Comparison of ENCODE assay signal across 1 cellular context in the genomic region with DNA sequence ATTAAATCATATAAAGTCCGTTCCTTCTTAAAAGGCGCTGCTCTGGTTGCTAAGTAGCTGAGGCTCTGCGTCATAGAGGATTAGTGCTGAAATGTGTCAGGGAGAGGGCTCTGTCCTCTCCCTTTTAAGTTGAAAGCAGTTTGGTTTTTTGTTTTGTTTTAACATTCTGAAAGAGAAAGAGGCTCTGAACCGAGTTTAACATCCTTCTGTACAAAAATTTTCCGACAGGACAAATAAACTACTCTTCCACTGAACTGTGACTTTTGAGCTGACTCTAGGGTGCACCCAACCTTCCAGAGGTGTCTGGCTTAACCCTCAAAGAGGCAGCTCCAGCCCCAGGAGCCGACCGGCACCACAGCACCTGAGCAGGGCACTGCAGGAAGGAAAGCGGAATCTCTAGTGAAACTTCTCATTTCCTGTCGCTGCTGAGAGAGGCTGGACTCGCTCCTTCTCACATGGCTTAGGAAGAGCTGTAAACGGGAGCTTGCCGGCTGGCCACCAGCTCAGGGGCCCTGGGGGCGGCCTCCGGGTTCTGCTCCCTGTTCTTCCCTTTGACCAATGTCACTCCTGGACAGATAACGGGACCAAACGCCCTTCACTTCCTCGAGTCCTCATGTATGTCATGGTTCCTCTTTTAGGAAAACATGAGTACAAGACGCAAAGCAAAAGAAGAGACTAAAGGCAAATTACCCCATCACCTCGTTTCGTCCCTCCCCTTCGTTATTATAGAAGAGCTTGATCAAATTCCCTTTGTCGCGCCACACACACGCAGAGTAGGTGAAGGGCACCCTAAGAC.
A peak's percentile ranks its signal among the peaks of the same experiment; 100 is the strongest.
TF ChIP-seq lines count a peak whose summit lies in the region.

No MANE protein-coding gene starts in this region.

TF ChIP-seq in H1, 55 proteins besides CTCF, POLR2A, EP300 and RAD21:
- TF ChIP-seq TAF1 (IDR thresholded peaks at IDR 0.05; ENCODE audit: low read depth, low read length) = 0 out of 2 replicates have a peak, but pooled peaks have one; percentile 39
- TF ChIP-seq TBP (IDR thresholded peaks at IDR 0.05; ENCODE audit: low read depth, low read length) = no peak
- no peak for TF ChIP-seq KDM5A (IDR thresholded peaks at IDR 0.05; ENCODE audit: low read length)
- TF ChIP-seq, protein P1, sequence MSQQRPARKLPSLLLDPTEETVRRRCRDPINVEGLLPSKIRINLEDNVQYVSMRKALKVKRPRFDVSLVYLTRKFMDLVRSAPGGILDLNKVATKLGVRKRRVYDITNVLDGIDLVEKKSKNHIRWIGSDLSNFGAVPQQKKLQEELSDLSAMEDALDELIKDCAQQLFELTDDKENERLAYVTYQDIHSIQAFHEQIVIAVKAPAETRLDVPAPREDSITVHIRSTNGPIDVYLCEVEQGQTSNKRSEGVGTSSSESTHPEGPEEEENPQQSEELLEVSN (IDR thresholded peaks at IDR 0.05) = peak; percentile 29
- no peak for TF ChIP-seq RFX5 (IDR thresholded peaks at IDR 0.05; ENCODE audit: borderline replicate concordance, low read depth, low read length)
- TF ChIP-seq SP2 (IDR thresholded peaks at IDR 0.05; ENCODE audit: low read length) = no peak
- no peak for TF ChIP-seq RXRA (IDR thresholded peaks at IDR 0.05; ENCODE audit: insufficient read depth, low read depth, low read length)
- TF ChIP-seq CTBP2 (IDR thresholded peaks at IDR 0.05; ENCODE audit: borderline replicate concordance, insufficient read depth, insufficient read length, low read length) = no peak
- TF ChIP-seq SAP30 (IDR thresholded peaks at IDR 0.05; ENCODE audit: insufficient read depth, insufficient replicate concordance, low read length) = no peak
- TF ChIP-seq, protein P2, sequence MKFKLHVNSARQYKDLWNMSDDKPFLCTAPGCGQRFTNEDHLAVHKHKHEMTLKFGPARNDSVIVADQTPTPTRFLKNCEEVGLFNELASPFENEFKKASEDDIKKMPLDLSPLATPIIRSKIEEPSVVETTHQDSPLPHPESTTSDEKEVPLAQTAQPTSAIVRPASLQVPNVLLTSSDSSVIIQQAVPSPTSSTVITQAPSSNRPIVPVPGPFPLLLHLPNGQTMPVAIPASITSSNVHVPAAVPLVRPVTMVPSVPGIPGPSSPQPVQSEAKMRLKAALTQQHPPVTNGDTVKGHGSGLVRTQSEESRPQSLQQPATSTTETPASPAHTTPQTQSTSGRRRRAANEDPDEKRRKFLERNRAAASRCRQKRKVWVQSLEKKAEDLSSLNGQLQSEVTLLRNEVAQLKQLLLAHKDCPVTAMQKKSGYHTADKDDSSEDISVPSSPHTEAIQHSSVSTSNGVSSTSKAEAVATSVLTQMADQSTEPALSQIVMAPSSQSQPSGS (IDR thresholded peaks at IDR 0.05; ENCODE audit: low read length) = no peak
- TF ChIP-seq EZH2 (IDR thresholded peaks at IDR 0.05; ENCODE audit: low read depth, low read length, severe bottlenecking) = peak; percentile 37
- no peak for TF ChIP-seq MAFK (IDR thresholded peaks at IDR 0.05; ENCODE audit: low read depth, low read length)
- no peak for TF ChIP-seq KDM1A (IDR thresholded peaks at IDR 0.05; ENCODE audit: borderline replicate concordance, low read length)
- no peak for TF ChIP-seq FOSL1 (IDR thresholded peaks at IDR 0.05; ENCODE audit: insufficient read depth, low read depth, low read length)
- TF ChIP-seq, protein P3, sequence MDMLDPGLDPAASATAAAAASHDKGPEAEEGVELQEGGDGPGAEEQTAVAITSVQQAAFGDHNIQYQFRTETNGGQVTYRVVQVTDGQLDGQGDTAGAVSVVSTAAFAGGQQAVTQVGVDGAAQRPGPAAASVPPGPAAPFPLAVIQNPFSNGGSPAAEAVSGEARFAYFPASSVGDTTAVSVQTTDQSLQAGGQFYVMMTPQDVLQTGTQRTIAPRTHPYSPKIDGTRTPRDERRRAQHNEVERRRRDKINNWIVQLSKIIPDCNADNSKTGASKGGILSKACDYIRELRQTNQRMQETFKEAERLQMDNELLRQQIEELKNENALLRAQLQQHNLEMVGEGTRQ (IDR thresholded peaks at IDR 0.05; ENCODE audit: low read length) = no peak
- peak; percentile 41; the same call in 1 of the 2 replicates for TF ChIP-seq SUZ12 (IDR thresholded peaks at IDR 0.05; ENCODE audit: low read length)
- TF ChIP-seq CEBPB (IDR thresholded peaks at IDR 0.05; ENCODE audit: low read depth, low read length) = no peak
- no peak for TF ChIP-seq GABPA (IDR thresholded peaks at IDR 0.05; ENCODE audit: borderline replicate concordance, insufficient read depth, low read length)
- no peak for TF ChIP-seq KDM4A (IDR thresholded peaks at IDR 0.05; ENCODE audit: low read depth, low read length, severe bottlenecking)
- no peak for TF ChIP-seq TAF7 (optimal IDR thresholded peaks at IDR 0.05; ENCODE audit: borderline replicate concordance, low read depth, low read length)
- TF ChIP-seq ZNF274 (IDR thresholded peaks at IDR 0.05; ENCODE audit: borderline replicate concordance, extremely low read depth, low read length) = no peak
- no peak for TF ChIP-seq POU5F1 (IDR thresholded peaks at IDR 0.05; ENCODE audit: low read depth, low read length)
- no peak for TF ChIP-seq NANOG (IDR thresholded peaks at IDR 0.05; ENCODE audit: insufficient read depth, low read depth, low read length, poor library complexity, severe bottlenecking)
